ENCODE assay signal across 8 cellular contexts in the genomic region with DNA sequence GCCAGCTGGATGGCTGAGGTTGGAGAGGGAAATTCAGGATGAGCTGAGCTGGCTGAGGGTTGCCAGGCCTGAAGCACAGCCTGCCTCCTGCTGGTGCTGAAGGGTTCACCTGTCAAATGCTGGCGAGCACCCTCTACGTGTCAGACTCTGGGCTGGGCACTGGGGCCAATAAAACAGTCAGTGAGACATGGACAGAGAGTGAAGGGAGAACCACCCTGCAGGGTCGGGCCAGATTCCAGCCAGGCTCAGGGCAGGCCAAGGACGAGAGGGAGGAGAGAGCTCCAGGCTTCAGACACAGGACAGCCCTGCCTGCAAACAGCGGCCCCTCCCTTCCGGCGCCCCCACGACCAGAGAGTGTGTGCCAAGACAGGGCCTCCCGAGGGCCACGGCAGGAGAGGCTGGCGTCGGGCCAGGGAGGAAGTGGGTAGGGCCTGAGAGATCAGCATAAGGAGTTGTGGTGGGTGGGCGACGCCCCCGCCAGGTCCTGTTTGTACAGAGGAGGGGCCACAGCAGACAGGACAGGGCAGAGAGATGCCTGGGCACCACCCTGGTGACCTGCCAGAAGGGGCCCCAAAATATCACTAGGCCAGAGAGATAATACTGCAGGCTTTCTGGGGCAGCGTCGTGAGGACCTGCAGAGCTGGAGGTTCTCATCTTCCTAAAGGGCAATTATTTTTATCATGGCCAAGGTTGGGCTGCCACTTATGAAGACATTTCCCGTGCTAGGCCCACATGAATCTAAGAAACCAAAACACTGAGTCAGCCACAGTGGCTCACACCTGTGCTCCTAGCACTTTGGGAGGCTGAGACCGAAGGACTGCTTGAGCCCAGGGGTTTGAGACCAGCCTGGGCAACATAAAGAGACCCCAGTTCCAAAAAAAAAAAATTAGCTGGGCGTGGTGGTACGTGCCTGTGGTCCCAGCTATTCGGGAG.
DNase-seq lines count a peak whose midpoint lies in the region; ATAC-seq and TF ChIP-seq lines count a peak whose summit lies in the region.

No MANE protein-coding gene starts in this region.

- 36 to 44% methylated on average over 21 to 22 of the region's 22 CpGs for WGBS in heart right ventricle, 2 donors

- H3K9me3 Mint-ChIP-seq in activated T-helper 2 cell treated with anti-CD3 and anti-CD28 coated beads, Interferon-gamma antibody, Interleukin-2, Interleukin-4, amounts not matched to agents 10 μg/mL and 5 μg/mL and 100 μg/mL, durations not matched to agents 14 hours and 24 hours and 36 hours = no peaks in the 10 kb centered on the region

- peak overlapping the region in 8 of 10 donors; percentile 35 to 81 (median 68) for H3K27ac ChIP-seq in heart right ventricle

- no peaks in the 10 kb centered on the region for H3K9me3 ChIP-seq in heart right ventricle

- peaks cover 55% of the 10 kb centered on the region for H3K4me1 Mint-ChIP-seq in activated T-helper 2 cell treated with anti-CD3 and anti-CD28 coated beads, Interferon-gamma antibody, Interleukin-2, Interleukin-4, amounts not matched to agents 10 μg/mL and 5 μg/mL and 100 μg/mL, durations not matched to agents 14 hours and 24 hours and 36 hours (ENCODE audit: low read depth)

- peak overlapping the region; percentile 98 for H3K27ac Mint-ChIP-seq in activated T-helper 2 cell treated with anti-CD3 and anti-CD28 coated beads, Interferon-gamma antibody, Interleukin-2, Interleukin-4, amounts not matched to agents 10 μg/mL and 5 μg/mL and 100 μg/mL, durations not matched to agents 14 hours and 24 hours and 36 hours

- peak; percentile 65 for DNase-seq in NOMO-1 treated with dmso at 0.1 percent for 144 hours (lab: John Stamatoyannopoulos, UW; ENCODE audit: unreplicated experiment)
- DNase-seq in activated T-helper 2 cell treated with anti-CD3 and anti-CD28 coated beads, Interferon-gamma antibody, Interleukin-2, Interleukin-4, amounts not matched to agents 10 μg/mL and 5 μg/mL and 100 μg/mL, durations not matched to agents 14 hours and 24 hours and 36 hours (ENCODE audit: low spot score) = peak; percentile 69
- peak; percentile 71 to 87 for DNase-seq in heart right ventricle
- peak; percentile 46 for DNase-seq in stimulated activated CD8-positive, alpha-beta memory T cell treated with anti-CD3 and anti-CD28 coated beads, Interleukin-15, amount 100 ng/mL, for 1 hour (ENCODE audit: low read depth)
- DNase-seq in DMS 273 (lab: John Stamatoyannopoulos, UW; ENCODE audit: unreplicated experiment) = no peak

- peak overlapping the region; percentile 54 for H3K4me3 Mint-ChIP-seq in activated T-helper 2 cell treated with anti-CD3 and anti-CD28 coated beads, Interferon-gamma antibody, Interleukin-2, Interleukin-4, amounts not matched to agents 10 μg/mL and 5 μg/mL and 100 μg/mL, durations not matched to agents 14 hours and 24 hours and 36 hours (ENCODE audit: low read depth)

- peaks cover 16 to 47% (median 38%) of the 10 kb centered on the region in 9 donors for H3K4me1 ChIP-seq in heart right ventricle

- intact Hi-C loops in activated T-helper 2 cell treated with anti-CD3 and anti-CD28 coated beads, Interferon-gamma antibody, Interleukin-2, Interleukin-4, amounts not matched to agents 10 μg/mL and 5 μg/mL and 100 μg/mL, durations not matched to agents 14 hours and 24 hours and 36 hours (cut with micrococcal nuclease) = loop anchor here (5.0 kb wide), 1 partner anchor 90 kb away; no protein-coding TSS in a partner anchor
- intact Hi-C loops in heart right ventricle (cut with DNase I) = no loop called here

- H3K36me3 Mint-ChIP-seq in activated T-helper 2 cell treated with anti-CD3 and anti-CD28 coated beads, Interferon-gamma antibody, Interleukin-2, Interleukin-4, amounts not matched to agents 10 μg/mL and 5 μg/mL and 100 μg/mL, durations not matched to agents 14 hours and 24 hours and 36 hours (ENCODE audit: low read depth) = peaks cover 80% of the 10 kb centered on the region

- no peak overlapping the region for H3K4me3 ChIP-seq in heart right ventricle

- no peaks in the 10 kb centered on the region for H3K27me3 Mint-ChIP-seq in activated T-helper 2 cell treated with anti-CD3 and anti-CD28 coated beads, Interferon-gamma antibody, Interleukin-2, Interleukin-4, amounts not matched to agents 10 μg/mL and 5 μg/mL and 100 μg/mL, durations not matched to agents 14 hours and 24 hours and 36 hours (ENCODE audit: low read depth)

- H3K27me3 ChIP-seq in heart right ventricle = no peaks in the 10 kb centered on the region

- H3K36me3 ChIP-seq in heart right ventricle = peaks cover 0 to 62% (median 0%) of the 10 kb centered on the region in 9 donors

- TF ChIP-seq CTCF in heart right ventricle (IDR thresholded peaks at IDR 0.05) = peak in 4 of 9 donors; percentile 18 to 42 (median 25)

- peak; percentile 32 for ATAC-seq in GM18502 (IDR thresholded peaks at IDR 0.05; ENCODE audit: poor library complexity, unreplicated experiment)
- peak; percentile 48 to 94 (median 88) for ATAC-seq in heart right ventricle
- no peak for ATAC-seq in HG02884 (IDR thresholded peaks at IDR 0.05; ENCODE audit: unreplicated experiment)
- ATAC-seq in HG02588 (IDR thresholded peaks at IDR 0.05; ENCODE audit: unreplicated experiment) = no peak

Comparison
In these comparisons a context has a peak if more than half of its experiments do, and no peak if none do; other contexts are left out.
1. ATAC-seq: peak in GM18502 (single experiment) and heart right ventricle (8 of 8); none in HG02884 (single experiment) and HG02588 (single experiment).